In the genomic region with DNA sequence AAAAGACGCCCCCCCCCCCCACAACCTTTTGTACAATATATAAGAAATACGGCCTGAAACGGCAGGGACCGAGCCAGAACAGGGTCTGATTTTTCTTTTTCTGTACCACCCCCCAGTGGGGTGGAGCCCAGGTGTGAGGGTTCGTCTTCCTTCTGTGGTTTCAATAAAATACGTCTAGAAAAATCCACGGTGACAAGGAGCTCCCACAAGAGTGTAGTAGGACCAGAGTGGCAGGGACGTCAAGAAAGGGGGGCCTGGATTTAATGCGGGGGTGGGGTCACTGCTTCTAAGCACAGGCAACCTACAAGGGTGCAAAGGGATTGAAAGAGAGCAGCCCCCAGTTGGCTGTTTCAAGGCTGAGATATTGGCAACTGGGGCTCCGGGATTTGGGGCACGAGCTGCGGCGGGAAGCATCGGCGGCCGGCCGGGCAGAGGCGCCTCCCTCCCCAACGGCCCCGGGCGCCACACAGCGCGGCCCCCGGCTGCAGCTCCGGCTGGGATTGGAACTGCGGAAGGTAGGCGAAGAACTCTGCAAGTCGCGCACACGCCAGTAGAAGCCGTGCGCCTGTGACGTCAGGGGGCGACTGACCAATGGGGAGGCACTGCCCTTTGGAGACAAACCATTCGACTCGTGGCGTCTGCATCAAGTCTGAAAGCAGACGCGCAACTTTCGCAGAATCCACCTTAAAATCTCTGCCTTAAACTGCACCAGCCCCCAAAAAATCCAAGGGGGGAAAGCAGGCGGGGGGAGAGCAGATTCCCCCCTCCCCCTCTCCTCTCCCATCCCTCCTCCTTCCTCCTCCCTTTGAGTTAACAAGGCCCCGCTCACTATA, we compare ENCODE assay signal across 1 cellular context.
TF ChIP-seq lines count a peak whose summit lies in the region.

A gene (plus strand): TSS at position 623 of the 833 bp plus-strand sequence. CDS start 425 bp downstream, outside the sequence.

TF ChIP-seq in HepG2, 621 proteins besides CTCF, POLR2A, EP300 and RAD21 (continued from another document and continues in another):
- TF ChIP-seq, protein P1, sequence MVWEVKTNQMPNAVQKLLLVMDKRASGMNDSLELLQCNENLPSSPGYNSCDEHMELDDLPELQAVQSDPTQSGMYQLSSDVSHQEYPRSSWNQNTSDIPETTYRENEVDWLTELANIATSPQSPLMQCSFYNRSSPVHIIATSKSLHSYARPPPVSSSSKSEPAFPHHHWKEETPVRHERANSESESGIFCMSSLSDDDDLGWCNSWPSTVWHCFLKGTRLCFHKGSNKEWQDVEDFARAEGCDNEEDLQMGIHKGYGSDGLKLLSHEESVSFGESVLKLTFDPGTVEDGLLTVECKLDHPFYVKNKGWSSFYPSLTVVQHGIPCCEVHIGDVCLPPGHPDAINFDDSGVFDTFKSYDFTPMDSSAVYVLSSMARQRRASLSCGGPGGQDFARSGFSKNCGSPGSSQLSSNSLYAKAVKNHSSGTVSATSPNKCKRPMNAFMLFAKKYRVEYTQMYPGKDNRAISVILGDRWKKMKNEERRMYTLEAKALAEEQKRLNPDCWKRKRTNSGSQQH (CRISPR knock-in tag; IDR thresholded peaks at IDR 0.05; ENCODE audit: low read depth), result no peak
- TF ChIP-seq JUN (CRISPR knock-in tag; IDR thresholded peaks at IDR 0.05), result no peak
- no peak for TF ChIP-seq SATB2 (CRISPR knock-in tag; IDR thresholded peaks at IDR 0.05)
- TF ChIP-seq, protein P2, sequence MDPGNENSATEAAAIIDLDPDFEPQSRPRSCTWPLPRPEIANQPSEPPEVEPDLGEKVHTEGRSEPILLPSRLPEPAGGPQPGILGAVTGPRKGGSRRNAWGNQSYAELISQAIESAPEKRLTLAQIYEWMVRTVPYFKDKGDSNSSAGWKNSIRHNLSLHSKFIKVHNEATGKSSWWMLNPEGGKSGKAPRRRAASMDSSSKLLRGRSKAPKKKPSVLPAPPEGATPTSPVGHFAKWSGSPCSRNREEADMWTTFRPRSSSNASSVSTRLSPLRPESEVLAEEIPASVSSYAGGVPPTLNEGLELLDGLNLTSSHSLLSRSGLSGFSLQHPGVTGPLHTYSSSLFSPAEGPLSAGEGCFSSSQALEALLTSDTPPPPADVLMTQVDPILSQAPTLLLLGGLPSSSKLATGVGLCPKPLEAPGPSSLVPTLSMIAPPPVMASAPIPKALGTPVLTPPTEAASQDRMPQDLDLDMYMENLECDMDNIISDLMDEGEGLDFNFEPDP (CRISPR knock-in tag; conservative IDR thresholded peaks at IDR 0.05), result no peak
- no peak for TF ChIP-seq HOXA9 (CRISPR knock-in tag; IDR thresholded peaks at IDR 0.05; ENCODE audit: borderline replicate concordance)
- TF ChIP-seq RBM22 (optimal IDR thresholded peaks at IDR 0.05; ENCODE audit: low read length), result no peak
- no peak for TF ChIP-seq KDM4B (CRISPR knock-in tag; IDR thresholded peaks at IDR 0.05)
- no peak for TF ChIP-seq HNRNPL (IDR thresholded peaks at IDR 0.05; ENCODE audit: low read depth, low read length)
- TF ChIP-seq PAX8 (CRISPR knock-in tag; IDR thresholded peaks at IDR 0.05; ENCODE audit: borderline replicate concordance), result no peak
- no peak for TF ChIP-seq NR1H2 (CRISPR knock-in tag; IDR thresholded peaks at IDR 0.05; ENCODE audit: borderline replicate concordance, low read depth)
- TF ChIP-seq, protein P3, sequence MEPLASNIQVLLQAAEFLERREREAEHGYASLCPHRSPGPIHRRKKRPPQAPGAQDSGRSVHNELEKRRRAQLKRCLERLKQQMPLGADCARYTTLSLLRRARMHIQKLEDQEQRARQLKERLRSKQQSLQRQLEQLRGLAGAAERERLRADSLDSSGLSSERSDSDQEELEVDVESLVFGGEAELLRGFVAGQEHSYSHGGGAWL (CRISPR knock-in tag; IDR thresholded peaks at IDR 0.05), result no peak
- peak; percentile 54; the same call in 1 of the 2 replicates for TF ChIP-seq ZNF292 (CRISPR knock-in tag; IDR thresholded peaks at IDR 0.05; ENCODE audit: borderline replicate concordance, low read depth)
- TF ChIP-seq NFYB (CRISPR knock-in tag; IDR thresholded peaks at IDR 0.05), result peak; percentile 95
- TF ChIP-seq ZNF841 (CRISPR knock-in tag; IDR thresholded peaks at IDR 0.05; ENCODE audit: borderline replicate concordance), result no peak
- TF ChIP-seq ZNF672 (CRISPR knock-in tag; IDR thresholded peaks at IDR 0.05), result no peak
- TF ChIP-seq ZNF510 (CRISPR knock-in tag; IDR thresholded peaks at IDR 0.05; ENCODE audit: low read depth), result 0 out of 2 replicates have a peak, but pooled peaks have one; percentile 62
- TF ChIP-seq ZNF567 (CRISPR knock-in tag; IDR thresholded peaks at IDR 0.05; ENCODE audit: borderline replicate concordance), result no peak
- no peak for TF ChIP-seq ZMYM2 (CRISPR knock-in tag; IDR thresholded peaks at IDR 0.05)
- TF ChIP-seq ZNF496 (CRISPR knock-in tag; IDR thresholded peaks at IDR 0.05; ENCODE audit: insufficient replicate concordance), result no peak
- no peak for TF ChIP-seq ZNF546 (CRISPR knock-in tag; conservative IDR thresholded peaks at IDR 0.05)
- no peak for TF ChIP-seq ZC3H13 (CRISPR knock-in tag; IDR thresholded peaks at IDR 0.05)
- no peak for TF ChIP-seq NFKBIZ (CRISPR knock-in tag; IDR thresholded peaks at IDR 0.05)
- TF ChIP-seq SOX13 (IDR thresholded peaks at IDR 0.05), result no peak
- TF ChIP-seq SOX13 (CRISPR knock-in tag; conservative IDR thresholded peaks at IDR 0.05 in 1 of 2, IDR thresholded peaks at IDR 0.05 in 1 of 2), result no peak
- no peak for TF ChIP-seq SMAD3 (CRISPR knock-in tag; IDR thresholded peaks at IDR 0.05)
- TF ChIP-seq MTA1 (CRISPR knock-in tag; IDR thresholded peaks at IDR 0.05; ENCODE audit: borderline replicate concordance), result peak; percentile 45; the same call in 1 of the 2 replicates
- TF ChIP-seq NFIC (IDR thresholded peaks at IDR 0.05; ENCODE audit: low read length), result no peak
- no peak for TF ChIP-seq KDM6A (CRISPR knock-in tag; IDR thresholded peaks at IDR 0.05; ENCODE audit: low read depth)
- TF ChIP-seq ZNF225 (CRISPR knock-in tag; IDR thresholded peaks at IDR 0.05), result peak; percentile 50; the same call in 1 of the 2 replicates
- TF ChIP-seq, protein P4, sequence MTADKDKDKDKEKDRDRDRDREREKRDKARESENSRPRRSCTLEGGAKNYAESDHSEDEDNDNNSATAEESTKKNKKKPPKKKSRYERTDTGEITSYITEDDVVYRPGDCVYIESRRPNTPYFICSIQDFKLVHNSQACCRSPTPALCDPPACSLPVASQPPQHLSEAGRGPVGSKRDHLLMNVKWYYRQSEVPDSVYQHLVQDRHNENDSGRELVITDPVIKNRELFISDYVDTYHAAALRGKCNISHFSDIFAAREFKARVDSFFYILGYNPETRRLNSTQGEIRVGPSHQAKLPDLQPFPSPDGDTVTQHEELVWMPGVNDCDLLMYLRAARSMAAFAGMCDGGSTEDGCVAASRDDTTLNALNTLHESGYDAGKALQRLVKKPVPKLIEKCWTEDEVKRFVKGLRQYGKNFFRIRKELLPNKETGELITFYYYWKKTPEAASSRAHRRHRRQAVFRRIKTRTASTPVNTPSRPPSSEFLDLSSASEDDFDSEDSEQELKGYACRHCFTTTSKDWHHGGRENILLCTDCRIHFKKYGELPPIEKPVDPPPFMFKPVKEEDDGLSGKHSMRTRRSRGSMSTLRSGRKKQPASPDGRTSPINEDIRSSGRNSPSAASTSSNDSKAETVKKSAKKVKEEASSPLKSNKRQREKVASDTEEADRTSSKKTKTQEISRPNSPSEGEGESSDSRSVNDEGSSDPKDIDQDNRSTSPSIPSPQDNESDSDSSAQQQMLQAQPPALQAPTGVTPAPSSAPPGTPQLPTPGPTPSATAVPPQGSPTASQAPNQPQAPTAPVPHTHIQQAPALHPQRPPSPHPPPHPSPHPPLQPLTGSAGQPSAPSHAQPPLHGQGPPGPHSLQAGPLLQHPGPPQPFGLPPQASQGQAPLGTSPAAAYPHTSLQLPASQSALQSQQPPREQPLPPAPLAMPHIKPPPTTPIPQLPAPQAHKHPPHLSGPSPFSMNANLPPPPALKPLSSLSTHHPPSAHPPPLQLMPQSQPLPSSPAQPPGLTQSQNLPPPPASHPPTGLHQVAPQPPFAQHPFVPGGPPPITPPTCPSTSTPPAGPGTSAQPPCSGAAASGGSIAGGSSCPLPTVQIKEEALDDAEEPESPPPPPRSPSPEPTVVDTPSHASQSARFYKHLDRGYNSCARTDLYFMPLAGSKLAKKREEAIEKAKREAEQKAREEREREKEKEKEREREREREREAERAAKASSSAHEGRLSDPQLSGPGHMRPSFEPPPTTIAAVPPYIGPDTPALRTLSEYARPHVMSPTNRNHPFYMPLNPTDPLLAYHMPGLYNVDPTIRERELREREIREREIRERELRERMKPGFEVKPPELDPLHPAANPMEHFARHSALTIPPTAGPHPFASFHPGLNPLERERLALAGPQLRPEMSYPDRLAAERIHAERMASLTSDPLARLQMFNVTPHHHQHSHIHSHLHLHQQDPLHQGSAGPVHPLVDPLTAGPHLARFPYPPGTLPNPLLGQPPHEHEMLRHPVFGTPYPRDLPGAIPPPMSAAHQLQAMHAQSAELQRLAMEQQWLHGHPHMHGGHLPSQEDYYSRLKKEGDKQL (CRISPR knock-in tag; IDR thresholded peaks at IDR 0.05; ENCODE audit: low read depth), result no peak
- no peak for TF ChIP-seq PRPF4 (IDR thresholded peaks at IDR 0.05; ENCODE audit: low read depth, low read length, poor library complexity, severe bottlenecking)
- no peak for TF ChIP-seq MBD4 (IDR thresholded peaks at IDR 0.05; ENCODE audit: borderline replicate concordance, low read length)
- TF ChIP-seq KMT2A (CRISPR knock-in tag; IDR thresholded peaks at IDR 0.05), result peak; percentile 87
- TF ChIP-seq, protein P5, sequence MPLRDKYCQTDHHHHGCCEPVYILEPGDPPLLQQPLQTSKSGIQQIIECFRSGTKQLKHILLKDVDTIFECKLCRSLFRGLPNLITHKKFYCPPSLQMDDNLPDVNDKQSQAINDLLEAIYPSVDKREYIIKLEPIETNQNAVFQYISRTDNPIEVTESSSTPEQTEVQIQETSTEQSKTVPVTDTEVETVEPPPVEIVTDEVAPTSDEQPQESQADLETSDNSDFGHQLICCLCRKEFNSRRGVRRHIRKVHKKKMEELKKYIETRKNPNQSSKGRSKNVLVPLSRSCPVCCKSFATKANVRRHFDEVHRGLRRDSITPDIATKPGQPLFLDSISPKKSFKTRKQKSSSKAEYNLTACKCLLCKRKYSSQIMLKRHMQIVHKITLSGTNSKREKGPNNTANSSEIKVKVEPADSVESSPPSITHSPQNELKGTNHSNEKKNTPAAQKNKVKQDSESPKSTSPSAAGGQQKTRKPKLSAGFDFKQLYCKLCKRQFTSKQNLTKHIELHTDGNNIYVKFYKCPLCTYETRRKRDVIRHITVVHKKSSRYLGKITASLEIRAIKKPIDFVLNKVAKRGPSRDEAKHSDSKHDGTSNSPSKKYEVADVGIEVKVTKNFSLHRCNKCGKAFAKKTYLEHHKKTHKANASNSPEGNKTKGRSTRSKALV (CRISPR knock-in tag; IDR thresholded peaks at IDR 0.05), result no peak
- TF ChIP-seq ZNF629 (CRISPR knock-in tag; conservative IDR thresholded peaks at IDR 0.05), result 0 out of 2 replicates have a peak, but pooled peaks have one; percentile 7
- TF ChIP-seq HMGA1 (CRISPR knock-in tag; conservative IDR thresholded peaks at IDR 0.05), result no peak
- TF ChIP-seq ZNF335 (CRISPR knock-in tag; IDR thresholded peaks at IDR 0.05), result no peak
- TF ChIP-seq, protein P6, sequence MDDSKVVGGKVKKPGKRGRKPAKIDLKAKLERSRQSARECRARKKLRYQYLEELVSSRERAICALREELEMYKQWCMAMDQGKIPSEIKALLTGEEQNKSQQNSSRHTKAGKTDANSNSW (CRISPR knock-in tag; IDR thresholded peaks at IDR 0.05; ENCODE audit: borderline replicate concordance), result no peak
- no peak for TF ChIP-seq ZNF260 (CRISPR knock-in tag; IDR thresholded peaks at IDR 0.05; ENCODE audit: borderline replicate concordance, low read depth)
- TF ChIP-seq, protein P7, sequence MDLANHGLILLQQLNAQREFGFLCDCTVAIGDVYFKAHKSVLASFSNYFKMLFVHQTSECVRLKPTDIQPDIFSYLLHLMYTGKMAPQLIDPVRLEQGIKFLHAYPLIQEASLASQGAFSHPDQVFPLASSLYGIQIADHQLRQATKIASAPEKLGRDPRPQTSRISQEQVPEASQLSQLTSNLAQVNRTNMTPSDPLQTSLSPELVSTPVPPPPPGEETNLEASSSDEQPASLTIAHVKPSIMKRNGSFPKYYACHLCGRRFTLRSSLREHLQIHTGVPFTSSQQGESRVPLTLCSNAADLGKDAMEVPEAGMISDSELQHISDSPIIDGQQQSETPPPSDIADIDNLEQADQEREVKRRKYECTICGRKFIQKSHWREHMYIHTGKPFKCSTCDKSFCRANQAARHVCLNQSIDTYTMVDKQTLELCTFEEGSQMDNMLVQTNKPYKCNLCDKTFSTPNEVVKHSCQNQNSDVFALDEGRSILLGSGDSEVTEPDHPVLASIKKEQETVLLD (CRISPR knock-in tag; IDR thresholded peaks at IDR 0.05; ENCODE audit: low read depth), result no peak
- no peak for TF ChIP-seq ZNF550 (CRISPR knock-in tag; IDR thresholded peaks at IDR 0.05; ENCODE audit: borderline replicate concordance)
- TF ChIP-seq, protein P8, sequence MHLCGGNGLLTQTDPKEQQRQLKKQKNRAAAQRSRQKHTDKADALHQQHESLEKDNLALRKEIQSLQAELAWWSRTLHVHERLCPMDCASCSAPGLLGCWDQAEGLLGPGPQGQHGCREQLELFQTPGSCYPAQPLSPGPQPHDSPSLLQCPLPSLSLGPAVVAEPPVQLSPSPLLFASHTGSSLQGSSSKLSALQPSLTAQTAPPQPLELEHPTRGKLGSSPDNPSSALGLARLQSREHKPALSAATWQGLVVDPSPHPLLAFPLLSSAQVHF (CRISPR knock-in tag; IDR thresholded peaks at IDR 0.05), result no peak
- TF ChIP-seq ATF7 (IDR thresholded peaks at IDR 0.05), result peak; percentile 5; the same call in 1 of the 2 replicates
- no peak for TF ChIP-seq ATF7 (CRISPR knock-in tag; IDR thresholded peaks at IDR 0.05)
- TF ChIP-seq, protein P9, sequence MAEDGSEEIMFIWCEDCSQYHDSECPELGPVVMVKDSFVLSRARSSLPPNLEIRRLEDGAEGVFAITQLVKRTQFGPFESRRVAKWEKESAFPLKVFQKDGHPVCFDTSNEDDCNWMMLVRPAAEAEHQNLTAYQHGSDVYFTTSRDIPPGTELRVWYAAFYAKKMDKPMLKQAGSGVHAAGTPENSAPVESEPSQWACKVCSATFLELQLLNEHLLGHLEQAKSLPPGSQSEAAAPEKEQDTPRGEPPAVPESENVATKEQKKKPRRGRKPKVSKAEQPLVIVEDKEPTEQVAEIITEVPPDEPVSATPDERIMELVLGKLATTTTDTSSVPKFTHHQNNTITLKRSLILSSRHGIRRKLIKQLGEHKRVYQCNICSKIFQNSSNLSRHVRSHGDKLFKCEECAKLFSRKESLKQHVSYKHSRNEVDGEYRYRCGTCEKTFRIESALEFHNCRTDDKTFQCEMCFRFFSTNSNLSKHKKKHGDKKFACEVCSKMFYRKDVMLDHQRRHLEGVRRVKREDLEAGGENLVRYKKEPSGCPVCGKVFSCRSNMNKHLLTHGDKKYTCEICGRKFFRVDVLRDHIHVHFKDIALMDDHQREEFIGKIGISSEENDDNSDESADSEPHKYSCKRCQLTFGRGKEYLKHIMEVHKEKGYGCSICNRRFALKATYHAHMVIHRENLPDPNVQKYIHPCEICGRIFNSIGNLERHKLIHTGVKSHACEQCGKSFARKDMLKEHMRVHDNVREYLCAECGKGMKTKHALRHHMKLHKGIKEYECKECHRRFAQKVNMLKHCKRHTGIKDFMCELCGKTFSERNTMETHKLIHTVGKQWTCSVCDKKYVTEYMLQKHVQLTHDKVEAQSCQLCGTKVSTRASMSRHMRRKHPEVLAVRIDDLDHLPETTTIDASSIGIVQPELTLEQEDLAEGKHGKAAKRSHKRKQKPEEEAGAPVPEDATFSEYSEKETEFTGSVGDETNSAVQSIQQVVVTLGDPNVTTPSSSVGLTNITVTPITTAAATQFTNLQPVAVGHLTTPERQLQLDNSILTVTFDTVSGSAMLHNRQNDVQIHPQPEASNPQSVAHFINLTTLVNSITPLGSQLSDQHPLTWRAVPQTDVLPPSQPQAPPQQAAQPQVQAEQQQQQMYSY (CRISPR knock-in tag; IDR thresholded peaks at IDR 0.05), result peak; percentile 34; the same call in 1 of the 2 replicates
- no peak for TF ChIP-seq PCBP2 (optimal IDR thresholded peaks at IDR 0.05; ENCODE audit: low read depth, low read length, poor library complexity, severe bottlenecking)
- TF ChIP-seq ZBTB38 (CRISPR knock-in tag; IDR thresholded peaks at IDR 0.05), result peak; percentile 70
